Comparison of ENCODE assay signal across 13 cellular contexts in genomic region chr16:87075319-87075860, GRCh38.
A peak's percentile ranks its signal among the peaks of the same experiment; 100 is the strongest.
DNase-seq lines count a peak whose midpoint lies in the region; ATAC-seq and TF ChIP-seq lines count a peak whose summit lies in the region.
"Had no signal": no experiment of that assay in that cellular context is flagged by ENCODE, and none has a peak within 500 bp of the region (broad histone marks: within the 10 kb centered on the region; RNA-seq: fewer than 3 reads in every experiment).

No MANE protein-coding gene starts in this region.

- TF ChIP-seq CTCF in brain (conservative IDR thresholded peaks at IDR 0.05) = no peak

- H3K9me3 Mint-ChIP-seq in brain (peaks cover 8 to 19% (median 18%) of the 10 kb centered on the region in 5 experiments), memory B cell (peaks cover 10% of the 10 kb centered on the region)
- H3K9me3 Mint-ChIP-seq in stimulated activated naive B cell treated with anti-CD40 and anti-IgM and Interleukin-4, amounts not matched to agents 10 μg/mL and 1 μg/mL and 100 μg/mL, for 72 hours = peaks cover 9 to 10% of the 10 kb centered on the region in 2 donors

- ATAC-seq in memory B cell (ENCODE audit: low read depth) (no peak), HG02678 (IDR thresholded peaks at IDR 0.05; ENCODE audit: unreplicated experiment) (no peak)
- no peak for ATAC-seq in stimulated activated naive B cell treated with anti-CD40 and anti-IgM and Interleukin-4, amounts not matched to agents 10 μg/mL and 1 μg/mL and 100 μg/mL, for 72 hours (replicated peaks)

- peak; percentile 22 for DNase-seq in activated CD8-positive, alpha-beta memory T cell treated with anti-CD3 and anti-CD28 coated beads, Interleukin-2, amount 50 U/mL, for 48 hours
- no peak for DNase-seq in activated CD8-positive, alpha-beta memory T cell treated with anti-CD3 and anti-CD28 coated beads for 24 hours
- DNase-seq in memory B cell (ENCODE audit: low spot score in 2 of 2) (no peak), activated gamma-delta T cell treated with Interleukin-2 at 50 U/mL for 16 hours (no peak), UCSD-AML1 (lab: John Stamatoyannopoulos, UW; ENCODE audit: unreplicated experiment) (no peak)
- no peak for DNase-seq in stimulated activated naive B cell treated with anti-CD40 and anti-IgM and Interleukin-4, amounts not matched to agents 10 μg/mL and 1 μg/mL and 100 μg/mL, for 72 hours
- DNase-seq: CD4-positive, alpha-beta T cell; DMS153; KBM-7; NCI-H1105 treated with DMSO at 0.1 percent for 48 hours; NCI-H1694 treated with DMSO at 0.1 percent for 48 hours had no signal

- H3K4me1 Mint-ChIP-seq in brain (peaks cover 9% of the 10 kb centered on the region), memory B cell (peaks cover 2% of the 10 kb centered on the region)
- H3K4me1 Mint-ChIP-seq in stimulated activated naive B cell treated with anti-CD40 and anti-IgM and Interleukin-4, amounts not matched to agents 10 μg/mL and 1 μg/mL and 100 μg/mL, for 72 hours = no peaks in the 10 kb centered on the region

- peaks cover 6% of the 10 kb centered on the region for H3K36me3 Mint-ChIP-seq in brain
- H3K36me3 Mint-ChIP-seq in memory B cell = no peaks in the 10 kb centered on the region
- H3K36me3 Mint-ChIP-seq in stimulated activated naive B cell treated with anti-CD40 and anti-IgM and Interleukin-4, amounts not matched to agents 10 μg/mL and 1 μg/mL and 100 μg/mL, for 72 hours = peaks cover 2 to 6% of the 10 kb centered on the region in 2 donors

- no peak overlapping the region for H3K4me3 Mint-ChIP-seq in brain
- peak overlapping the region; percentile 76 for H3K4me3 Mint-ChIP-seq in memory B cell
- no peak overlapping the region for H3K4me3 Mint-ChIP-seq in stimulated activated naive B cell treated with anti-CD40 and anti-IgM and Interleukin-4, amounts not matched to agents 10 μg/mL and 1 μg/mL and 100 μg/mL, for 72 hours
- H3K4me3 Mint-ChIP-seq: CD4-positive, alpha-beta T cell had no signal

- H3K27ac Mint-ChIP-seq in brain = peak overlapping the region in 3 of 5 experiments; percentile 20 to 26 (median 23)
- H3K27ac Mint-ChIP-seq in memory B cell = peak overlapping the region; percentile 87
- H3K27ac Mint-ChIP-seq in stimulated activated naive B cell treated with anti-CD40 and anti-IgM and Interleukin-4, amounts not matched to agents 10 μg/mL and 1 μg/mL and 100 μg/mL, for 72 hours = peak overlapping the region; percentile 31
- H3K27ac Mint-ChIP-seq: CD4-positive, alpha-beta T cell had no signal

- H3K27me3 Mint-ChIP-seq in brain (no peaks in the 10 kb centered on the region), memory B cell (peaks cover 2% of the 10 kb centered on the region)
- peaks cover 7 to 15% of the 10 kb centered on the region in 2 donors for H3K27me3 Mint-ChIP-seq in stimulated activated naive B cell treated with anti-CD40 and anti-IgM and Interleukin-4, amounts not matched to agents 10 μg/mL and 1 μg/mL and 100 μg/mL, for 72 hours

Comparison
In these comparisons a context has a peak if more than half of its experiments do, and no peak if none do; other contexts are left out.
1. H3K27ac Mint-ChIP-seq: peak in every context shown above with its lines; median percentile 87 in memory B cell; 31 in stimulated activated naive B cell treated with anti-CD40 and anti-IgM and Interleukin-4, amounts not matched to agents 10 μg/mL and 1 μg/mL and 100 μg/mL, for 72 hours; 23 in brain.